Comparison of ENCODE assay signal across 12 cellular contexts in the genomic region with DNA sequence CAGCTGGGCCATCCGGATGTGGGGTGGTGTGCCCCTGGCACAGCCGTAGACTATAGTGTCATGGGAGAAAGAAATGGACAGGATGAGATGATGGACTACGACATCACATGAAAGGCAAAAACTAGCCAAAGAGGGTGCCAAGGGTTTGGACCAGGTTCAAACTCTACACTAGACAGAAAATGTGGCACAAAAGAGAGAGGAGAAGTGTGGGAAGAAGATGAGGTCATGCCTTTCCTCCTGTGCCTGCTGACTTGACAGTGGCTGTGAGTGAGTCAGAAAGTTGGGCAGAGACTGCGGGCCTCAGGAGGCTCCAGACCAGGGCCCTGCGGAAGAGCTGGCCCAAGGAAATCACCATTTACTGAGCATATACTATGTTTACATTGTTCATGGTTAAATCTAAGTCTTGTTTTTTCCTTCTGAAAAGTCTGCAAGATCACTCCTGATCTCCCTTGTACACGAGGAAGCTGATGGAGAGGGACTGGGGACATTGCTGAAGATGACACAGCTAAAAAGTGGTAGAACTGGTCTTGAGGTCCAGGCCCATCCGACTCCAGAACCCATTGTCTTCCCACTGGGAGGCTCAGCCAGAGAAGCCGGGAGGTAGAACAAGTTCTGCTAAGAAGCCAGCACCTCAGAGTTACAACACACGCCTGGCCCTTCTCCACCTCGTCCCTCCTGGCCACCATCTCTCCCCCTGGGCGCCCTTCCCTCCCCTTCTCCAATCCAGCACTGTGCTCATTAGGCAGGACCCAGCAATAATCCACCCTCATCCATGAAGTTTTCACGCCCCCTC. TPM values are rescaled to one million over a fixed set of nuclear protein-coding genes. Genes with fewer than 3 reads are reported as not detected.
DNase-seq lines count a peak whose midpoint lies in the region; ATAC-seq and TF ChIP-seq lines count a peak whose summit lies in the region.
"Had no signal": no experiment of that assay in that cellular context is flagged by ENCODE, and none has a peak within 500 bp of the region (broad histone marks: within the 10 kb centered on the region; RNA-seq: fewer than 3 reads in every experiment).

No MANE protein-coding gene starts in this region.

- peaks cover 0 to 15% (median 3%) of the 10 kb centered on the region in 9 donors for H3K9me3 Mint-ChIP-seq in naive thymus-derived CD8-positive, alpha-beta T cell

- intact Hi-C loops in sigmoid colon (cut with DNase I), result no loop called here

- H3K36me3 Mint-ChIP-seq in naive thymus-derived CD8-positive, alpha-beta T cell, result peaks cover 0 to 8% (median 0%) of the 10 kb centered on the region in 3 donors

- TF ChIP-seq EP300 in sigmoid colon (IDR thresholded peaks at IDR 0.05), result no peak

- no peaks in the 10 kb centered on the region for H3K27me3 ChIP-seq in sigmoid colon
- H3K27me3 ChIP-seq: testis had no signal

- H3K4me1 Mint-ChIP-seq in naive thymus-derived CD8-positive, alpha-beta T cell, result no peaks in the 10 kb centered on the region

- H3K4me3 Mint-ChIP-seq in naive thymus-derived CD8-positive, alpha-beta T cell, result no peak overlapping the region

- H3K4me3 ChIP-seq in fibroblast of the aortic adventitia (ENCODE audit: low read depth, low read length) (no peak overlapping the region), sigmoid colon (no peak overlapping the region)
- H3K4me3 ChIP-seq: lung, testis had no signal

- H3K4me1 ChIP-seq in sigmoid colon, result peaks cover 0 to 75% (median 59%) of the 10 kb centered on the region in 4 donors

- POLR2A ChIA-PET in naive thymus-derived CD8-positive, alpha-beta T cell (lab: Charles Lee), result no interaction called here

- WGBS in sigmoid colon, 2 donors, result 92 to 93% methylated on average over 12 of the region's 12 CpGs

- DNase-seq in ELF-1 (ENCODE audit: low read depth, low spot score) (peak; percentile 67), fibroblast of the aortic adventitia (ENCODE audit: low read depth) (peak; percentile 66), sigmoid colon (no peak), NCI-H526 (lab: John Stamatoyannopoulos, UW) (no peak), SKM-1 treated with dmso at 0.1 percent for 144 hours (lab: John Stamatoyannopoulos, UW; ENCODE audit: unreplicated experiment) (no peak), NCI-H345 (lab: John Stamatoyannopoulos, UW) (no peak)
- DNase-seq in naive thymus-derived CD8-positive, alpha-beta T cell, result no peak
- DNase-seq: activated CD8-positive, alpha-beta memory T cell treated with anti-CD3 and anti-CD28 coated beads, Interleukin-2, amount 50 U/mL, for 48 hours; DMS79 treated with DMSO at 0.1 percent for 48 hours; testis had no signal

- H3K27me3 Mint-ChIP-seq in naive thymus-derived CD8-positive, alpha-beta T cell, result peaks cover 0 to 3% (median 0%) of the 10 kb centered on the region in 5 donors

- ATAC-seq in SK-N-SH treated with all-trans-retinoic acid at 6 μM for 48 hours, result peak; percentile 76
- no peak for ATAC-seq in naive thymus-derived CD8-positive, alpha-beta T cell

- H3K27ac ChIP-seq in sigmoid colon, result peak overlapping the region; percentile 4 to 87 (median 66)

- H3K27ac Mint-ChIP-seq in naive thymus-derived CD8-positive, alpha-beta T cell, result no peak overlapping the region

- H3K36me3 ChIP-seq in sigmoid colon, result no peaks in the 10 kb centered on the region

- TF ChIP-seq CTCF in fibroblast of the aortic adventitia (IDR thresholded peaks at IDR 0.05; ENCODE audit: insufficient read depth, low read length) (no peak), sigmoid colon (IDR thresholded peaks at IDR 0.05) (no peak)

- no peak for TF ChIP-seq POLR2A in sigmoid colon (IDR thresholded peaks at IDR 0.05)

- H3K9me3 ChIP-seq in sigmoid colon, result no peaks in the 10 kb centered on the region
- H3K9me3 ChIP-seq: testis had no signal

TF ChIP-seq in SK-N-SH treated with all-trans-retinoic acid at 6 μM for 48 hours, 23 proteins besides CTCF, POLR2A, EP300 and RAD21:
- TF ChIP-seq GLIS3 (CRISPR knock-in tag; IDR thresholded peaks at IDR 0.05), result no peak
- peak; percentile 45 for TF ChIP-seq ISL1 (CRISPR knock-in tag; IDR thresholded peaks at IDR 0.05)
- TF ChIP-seq ZFP3 (CRISPR knock-in tag; IDR thresholded peaks at IDR 0.05), result 0 out of 2 replicates have a peak, but pooled peaks have one; percentile 49

RNA-seq across cellular contexts. Expression of a gene that starts 35.7 kb away (rescaled TPM):
- total RNA-seq in fibroblast of the aortic adventitia (ENCODE audit: low replicate concordance) (4.3 and 11.7 TPM in 2 replicates), sigmoid colon (10 to 100 TPM; 12.8 to 16.8 (median 14.4) TPM)
- 10 to 100 TPM in 2 of 3 donors, 1 to 10 TPM in 1; 6.0 to 17.4 (median 15.3) TPM for polyA plus RNA-seq in sigmoid colon
- not detected for total RNA-seq in naive thymus-derived CD8-positive, alpha-beta T cell
- polyA plus RNA-seq in naive thymus-derived CD8-positive, alpha-beta T cell, result under 1 TPM in 1 of 3 donors, not detected in 2; 0.01 TPM

Comparison
In these comparisons a context has a peak if more than half of its experiments do, and no peak if none do; other contexts are left out.
1. DNase-seq: peak in ELF-1 (single experiment) and fibroblast of the aortic adventitia (single experiment); none in sigmoid colon (single experiment), naive thymus-derived CD8-positive, alpha-beta T cell (0 of 10), NCI-H526 (0 of 2), SKM-1 treated with dmso at 0.1 percent for 144 hours (single experiment) and NCI-H345 (single experiment).